Comparison of ENCODE assay signal across 16 cellular contexts in genomic region chr18:8744656-8745055, GRCh38. TPM values are rescaled to one million over a fixed set of nuclear protein-coding genes. Genes with fewer than 3 reads are reported as not detected.
A peak's percentile ranks its signal among the peaks of the same experiment; 100 is the strongest.
DNase-seq lines count a peak whose midpoint lies in the region; ATAC-seq and TF ChIP-seq lines count a peak whose summit lies in the region.
"Had no signal": no experiment of that assay in that cellular context is flagged by ENCODE, and none has a peak within 500 bp of the region (broad histone marks: within the 10 kb centered on the region; RNA-seq: fewer than 3 reads in every experiment).

No MANE protein-coding gene starts in this region.

- H3K36me3 ChIP-seq in CD8-positive, alpha-beta T cell (ENCODE audit: insufficient read depth, low read length), result no peaks in the 10 kb centered on the region
- H3K36me3 ChIP-seq: adrenal gland, left ventricle myocardium inferior had no signal

- intact Hi-C loops in CD8-positive, alpha-beta T cell (cut with DNase I, micrococcal nuclease), result loop anchor here (1.0 to 5.0 kb wide), 3 partner anchors 11 to 132 kb away; partner anchors contain the start of gene MTCL1 (in 1 of the 2)
- intact Hi-C loops in Right ventricle myocardium inferior (cut with DNase I), result no loop called here

- CTCF ChIA-PET in AG04450 (lab: Charles Lee), result interaction anchor here (1.1 kb wide), 1 partner anchor 37 kb away, joined by 3 read pairs; no protein-coding TSS in a partner anchor
- CTCF ChIA-PET in CD8-positive, alpha-beta T cell (lab: Charles Lee), result interaction anchor here (1.2 to 1.7 kb wide), 2 partner anchors 10 to 31 kb away, joined by 3 to 4 read pairs; no protein-coding TSS in a partner anchor

- no peak for TF ChIP-seq CTCF in AG04450 (IDR thresholded peaks at IDR 0.05; ENCODE audit: low read depth, low read length)
- TF ChIP-seq CTCF in CD8-positive, alpha-beta T cell (IDR thresholded peaks at IDR 0.05), result no peak

- peak overlapping the region; percentile 59 for H3K27ac ChIP-seq in AG04450 (ENCODE audit: low read depth, low read length)
- no peak overlapping the region for H3K27ac ChIP-seq in CD8-positive, alpha-beta T cell (ENCODE audit: low read depth, low read length)
- H3K27ac ChIP-seq: adrenal gland, left ventricle myocardium inferior had no signal

- H3K4me3 ChIP-seq in AG04450 (ENCODE audit: low read depth, low read length), result no peak overlapping the region
- no peak overlapping the region for H3K4me3 ChIP-seq in CD8-positive, alpha-beta T cell (ENCODE audit: low read depth, low read length)
- H3K4me3 ChIP-seq: adrenal gland, left ventricle myocardium inferior had no signal

- H3K27me3 ChIP-seq in AG04450 (ENCODE audit: control insufficient read depth, insufficient read depth, low read length), result no peaks in the 10 kb centered on the region
- H3K27me3 ChIP-seq in CD8-positive, alpha-beta T cell (ENCODE audit: insufficient read depth, low read length), result no peaks in the 10 kb centered on the region
- H3K27me3 ChIP-seq: adrenal gland had no signal

- DNase-seq in AG04450 (ENCODE audit: low read depth, low spot score) (no peak), T-helper 2 cell (peak in 3 of 5 experiments; percentile 8 to 69 (median 33)), Right ventricle myocardium inferior (ENCODE audit: missing footprints) (no peak)
- peak; percentile 13 to 85 (median 35) for DNase-seq in CD8-positive, alpha-beta T cell
- peak; percentile 19 to 35 (median 21) for DNase-seq in effector memory CD8-positive, alpha-beta T cell
- DNase-seq: adrenal gland, hippocampal formation, left ventricle myocardium inferior, NCI-H2081 treated with DMSO at 0.1 percent for 48 hours, retina, SK-N-SH had no signal

- H3K9me3 Mint-ChIP-seq in CD8-positive, alpha-beta T cell, result peaks cover 8% of the 10 kb centered on the region
- H3K9me3 Mint-ChIP-seq in effector memory CD8-positive, alpha-beta T cell, result peaks cover 2 to 7% of the 10 kb centered on the region in 2 donors

- H3K27ac Mint-ChIP-seq in CD8-positive, alpha-beta T cell, result peak overlapping the region; percentile 71
- no peak overlapping the region for H3K27ac Mint-ChIP-seq in effector memory CD8-positive, alpha-beta T cell
- H3K27ac Mint-ChIP-seq: CD14-positive monocyte had no signal

- peak; percentile 82 for ATAC-seq in CD8-positive, alpha-beta T cell
- peak; percentile 83 for ATAC-seq in effector memory CD8-positive, alpha-beta T cell (replicated peaks)
- ATAC-seq in Right ventricle myocardium inferior, result no peak
- ATAC-seq in GM21737 (IDR thresholded peaks at IDR 0.05; ENCODE audit: unreplicated experiment), result no peak
- no peak for ATAC-seq in GM21526 (IDR thresholded peaks at IDR 0.05; ENCODE audit: low FRiP score, unreplicated experiment)
- ATAC-seq in HG03139 (IDR thresholded peaks at IDR 0.05; ENCODE audit: unreplicated experiment), result no peak
- ATAC-seq: esophagus mucosa had no signal

- H3K4me1 ChIP-seq in CD8-positive, alpha-beta T cell (ENCODE audit: insufficient read depth, low read length), result peaks cover 33% of the 10 kb centered on the region
- H3K4me1 ChIP-seq: adrenal gland, left ventricle myocardium inferior had no signal

- no peaks in the 10 kb centered on the region for H3K27me3 Mint-ChIP-seq in CD8-positive, alpha-beta T cell (ENCODE audit: low read depth)
- no peaks in the 10 kb centered on the region for H3K27me3 Mint-ChIP-seq in effector memory CD8-positive, alpha-beta T cell

- H3K36me3 Mint-ChIP-seq in CD8-positive, alpha-beta T cell, result peaks cover 2% of the 10 kb centered on the region
- peaks cover 3% of the 10 kb centered on the region for H3K36me3 Mint-ChIP-seq in effector memory CD8-positive, alpha-beta T cell (ENCODE audit: insufficient read depth)
- H3K36me3 Mint-ChIP-seq: CD14-positive monocyte had no signal

- POLR2A ChIA-PET in AG04450 (lab: Yijun Ruan, JAX), result interaction anchor here (0.6 to 0.9 kb wide), 2 partner anchors 36 to 204 kb away, joined by 3 read pairs; no protein-coding TSS in a partner anchor
- POLR2A ChIA-PET in CD8-positive, alpha-beta T cell (lab: Charles Lee), result no interaction called here

- peaks cover 46% of the 10 kb centered on the region for H3K4me1 Mint-ChIP-seq in CD8-positive, alpha-beta T cell (ENCODE audit: low read depth)
- H3K4me1 Mint-ChIP-seq in effector memory CD8-positive, alpha-beta T cell (ENCODE audit: low read depth in 2 of 2), result peaks cover 26 to 30% of the 10 kb centered on the region in 2 donors

- H3K4me3 Mint-ChIP-seq in CD8-positive, alpha-beta T cell, result peak overlapping the region; percentile 61
- H3K4me3 Mint-ChIP-seq in effector memory CD8-positive, alpha-beta T cell, result peak overlapping the region; percentile 40 to 49
- H3K4me3 Mint-ChIP-seq: CD14-positive monocyte had no signal

- H3K9me3 ChIP-seq in AG04450 (ENCODE audit: control insufficient read depth, insufficient read depth, low read length), result no peaks in the 10 kb centered on the region
- H3K9me3 ChIP-seq in CD8-positive, alpha-beta T cell (ENCODE audit: low read length), result no peaks in the 10 kb centered on the region
- H3K9me3 ChIP-seq: adrenal gland, left ventricle myocardium inferior, SK-N-SH had no signal

RNA-seq across cellular contexts. Expression of gene MTCL1, which starts 39.3 kb away (rescaled TPM):
- 54.5 and 56.6 TPM in 2 replicates for polyA plus RNA-seq in AG04450 (2011; rRNA removed)
- 119 and 120 TPM in 2 replicates for polyA minus RNA-seq in AG04450 (2011; rRNA and poly(A)+ RNA removed)
- total RNA-seq in CD8-positive, alpha-beta T cell, result under 1 TPM; 0.19 to 0.75 TPM
- 7.0 TPM for total RNA-seq in Right ventricle myocardium inferior
- polyA plus RNA-seq: CD14-positive monocyte had no signal

Comparison
In these comparisons a context has a peak if more than half of its experiments do, and no peak if none do; other contexts are left out.
1. DNase-seq: peak in CD8-positive, alpha-beta T cell (7 of 7), T-helper 2 cell (3 of 5) and effector memory CD8-positive, alpha-beta T cell (3 of 3); none in AG04450 (single experiment) and Right ventricle myocardium inferior (single experiment).
2. ATAC-seq: peak in CD8-positive, alpha-beta T cell (single experiment) and effector memory CD8-positive, alpha-beta T cell (single experiment); none in Right ventricle myocardium inferior (single experiment), GM21737 (single experiment), GM21526 (single experiment) and HG03139 (single experiment).